ENCODE assay signal across 10 cellular contexts in the genomic region with DNA sequence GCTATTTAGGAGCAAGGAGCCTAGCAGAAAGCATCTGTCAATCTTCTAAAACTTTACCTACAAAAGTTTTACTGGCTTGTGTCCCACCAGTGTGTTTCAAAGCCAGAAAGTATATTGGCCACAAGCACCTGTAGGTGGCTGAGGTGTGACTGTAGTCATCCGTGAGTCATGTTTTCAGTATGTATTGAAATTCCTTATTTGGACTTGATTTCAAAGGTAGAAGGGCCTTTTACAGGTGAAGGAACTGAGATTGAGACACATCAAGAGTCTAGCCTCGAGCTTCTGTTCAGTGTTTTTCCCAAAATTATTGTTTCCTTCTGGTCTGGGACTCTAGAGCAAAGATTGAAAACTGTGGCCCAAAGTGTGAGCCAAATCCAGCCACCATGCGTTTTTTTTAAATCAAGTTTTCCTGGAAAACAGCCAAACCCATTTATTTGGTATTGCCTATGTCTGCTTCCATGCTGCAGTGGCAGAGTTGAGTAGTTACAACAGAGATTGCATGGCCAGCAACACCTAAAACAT.
A peak's percentile ranks its signal among the peaks of the same experiment; 100 is the strongest.
DNase-seq lines count a peak whose midpoint lies in the region; ATAC-seq, FAIRE-seq and TF ChIP-seq lines count a peak whose summit lies in the region.
"Had no signal": no experiment of that assay in that cellular context is flagged by ENCODE, and none has a peak within 500 bp of the region (broad histone marks: within the 10 kb centered on the region; RNA-seq: fewer than 3 reads in every experiment).

No MANE protein-coding gene starts in this region.

- no peaks in the 10 kb centered on the region for H3K36me3 ChIP-seq in RWPE2 (ENCODE audit: low read depth)
- H3K36me3 ChIP-seq in esophagus squamous epithelium = peaks cover under 1 to 26% (median 6%) of the 10 kb centered on the region in 3 donors

- ATAC-seq in RWPE2 (ENCODE audit: low read depth) (peak; percentile 86), sciatic nerve (no peak), HG02623 (IDR thresholded peaks at IDR 0.05; ENCODE audit: unreplicated experiment) (no peak)

- H3K27me3 ChIP-seq in RWPE2 (ENCODE audit: insufficient read depth, poor library complexity, severe bottlenecking) (no peaks in the 10 kb centered on the region), esophagus squamous epithelium (no peaks in the 10 kb centered on the region)
- H3K27me3 ChIP-seq: brain microvascular endothelial cell had no signal

- intact Hi-C loops in esophagus squamous epithelium (cut with DNase I) (no loop called here), sciatic nerve (cut with DNase I) (no loop called here)

- no peak overlapping the region for H3K4me3 ChIP-seq in RWPE2 (ENCODE audit: severe bottlenecking)
- no peak overlapping the region for H3K4me3 ChIP-seq in esophagus squamous epithelium

- FAIRE-seq in urothelium cell line (lab: Jason Lieb, UNC) = no peak

- no peaks in the 10 kb centered on the region for H3K9me3 ChIP-seq in RWPE2 (ENCODE audit: severe bottlenecking)
- no peaks in the 10 kb centered on the region for H3K9me3 ChIP-seq in esophagus squamous epithelium

- TF ChIP-seq POLR2A in esophagus squamous epithelium (IDR thresholded peaks at IDR 0.05) = no peak

- 15 to 18% methylated on average over 3 of the region's 3 CpGs for WGBS in esophagus squamous epithelium, 2 donors

- H3K4me1 ChIP-seq in RWPE2 (ENCODE audit: insufficient read depth, poor library complexity, severe bottlenecking) (peaks cover 30% of the 10 kb centered on the region), esophagus squamous epithelium (peaks cover 30 to 50% (median 37%) of the 10 kb centered on the region in 3 donors)

- no peak for TF ChIP-seq CTCF in RWPE2 (IDR thresholded peaks at IDR 0.05; ENCODE audit: poor library complexity, severe bottlenecking)
- peak in 2 of 6 experiments; percentile 4 to 40 for TF ChIP-seq CTCF in esophagus squamous epithelium (IDR thresholded peaks at IDR 0.05)

- H3K27ac ChIP-seq in RWPE2 (ENCODE audit: poor library complexity, severe bottlenecking) (peak overlapping the region; percentile 57), esophagus squamous epithelium (peak overlapping the region; percentile 22 to 70 (median 38))
- H3K27ac ChIP-seq: brain microvascular endothelial cell, parathyroid adenoma had no signal

- peak; percentile 39 for DNase-seq in stimulated activated CD4-positive, alpha-beta T cell treated with anti-CD3 and anti-CD28 coated beads, Interleukin-1b, Interleukin-23, amount 100 ng/mL, for 48 hours
- no peak for DNase-seq in stimulated activated CD4-positive, alpha-beta T cell treated with anti-CD3 and anti-CD28 coated beads, Interleukin-2, amount 100 ng/mL, for 48 hours
- DNase-seq in RWPE2 (ENCODE audit: low spot score) (no peak), esophagus squamous epithelium (lab: John Stamatoyannopoulos, UW) (no peak), urothelium cell line (ENCODE audit: low spot score) (peak; percentile 56), globus pallidus (ENCODE audit: low spot score) (no peak), sciatic nerve (ENCODE audit: low spot score) (no peak)
- DNase-seq: brain microvascular endothelial cell had no signal

Comparison
In these comparisons a context has a peak if more than half of its experiments do, and no peak if none do; other contexts are left out.
1. DNase-seq: peak in stimulated activated CD4-positive, alpha-beta T cell treated with anti-CD3 and anti-CD28 coated beads, Interleukin-1b, Interleukin-23, amount 100 ng/mL, for 48 hours (single experiment) and urothelium cell line (single experiment); none in stimulated activated CD4-positive, alpha-beta T cell treated with anti-CD3 and anti-CD28 coated beads, Interleukin-2, amount 100 ng/mL, for 48 hours (0 of 2), RWPE2 (single experiment), esophagus squamous epithelium (single experiment), globus pallidus (single experiment) and sciatic nerve (single experiment).